1 cellular context compared by ENCODE assay signal in the genomic region with DNA sequence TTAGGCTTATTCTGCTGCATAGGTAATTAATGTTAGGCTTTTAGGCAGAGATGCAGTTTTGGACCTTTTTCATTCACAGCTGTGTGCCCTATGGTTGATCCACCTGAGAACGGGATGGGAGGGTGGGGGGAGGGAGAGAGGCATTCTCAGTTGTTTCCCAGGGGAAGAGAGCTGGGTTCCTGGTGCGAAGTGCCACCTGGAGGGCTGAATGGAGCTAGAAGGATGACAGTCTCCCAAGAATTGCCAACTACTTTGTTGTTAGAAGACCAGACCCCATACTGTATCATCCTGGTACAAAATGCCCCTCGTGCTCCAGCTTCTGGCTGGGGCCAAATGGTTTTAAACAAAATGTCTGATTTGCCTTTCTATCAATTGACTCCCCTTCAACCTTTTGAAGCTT.
TF ChIP-seq lines count a peak whose summit lies in the region.

No MANE protein-coding gene starts in this region.

TF ChIP-seq in H1, 55 proteins besides CTCF, POLR2A, EP300 and RAD21:
- TF ChIP-seq SP4 (IDR thresholded peaks at IDR 0.05; ENCODE audit: low read length) (no peak), RBBP5 (IDR thresholded peaks at IDR 0.05; ENCODE audit: borderline replicate concordance, low read depth, low read length) (no peak), SUZ12 (IDR thresholded peaks at IDR 0.05; ENCODE audit: low read length) (no peak), ATF3 (IDR thresholded peaks at IDR 0.05; ENCODE audit: insufficient read depth, low read depth, low read length) (no peak), NRF1 (IDR thresholded peaks at IDR 0.05; ENCODE audit: low read depth, low read length) (no peak), E2F6 (IDR thresholded peaks at IDR 0.05) (no peak)
- TF ChIP-seq, protein P1, sequence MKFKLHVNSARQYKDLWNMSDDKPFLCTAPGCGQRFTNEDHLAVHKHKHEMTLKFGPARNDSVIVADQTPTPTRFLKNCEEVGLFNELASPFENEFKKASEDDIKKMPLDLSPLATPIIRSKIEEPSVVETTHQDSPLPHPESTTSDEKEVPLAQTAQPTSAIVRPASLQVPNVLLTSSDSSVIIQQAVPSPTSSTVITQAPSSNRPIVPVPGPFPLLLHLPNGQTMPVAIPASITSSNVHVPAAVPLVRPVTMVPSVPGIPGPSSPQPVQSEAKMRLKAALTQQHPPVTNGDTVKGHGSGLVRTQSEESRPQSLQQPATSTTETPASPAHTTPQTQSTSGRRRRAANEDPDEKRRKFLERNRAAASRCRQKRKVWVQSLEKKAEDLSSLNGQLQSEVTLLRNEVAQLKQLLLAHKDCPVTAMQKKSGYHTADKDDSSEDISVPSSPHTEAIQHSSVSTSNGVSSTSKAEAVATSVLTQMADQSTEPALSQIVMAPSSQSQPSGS (IDR thresholded peaks at IDR 0.05; ENCODE audit: low read length) = no peak
